ENCODE assay signal across 8 cellular contexts in the genomic region with DNA sequence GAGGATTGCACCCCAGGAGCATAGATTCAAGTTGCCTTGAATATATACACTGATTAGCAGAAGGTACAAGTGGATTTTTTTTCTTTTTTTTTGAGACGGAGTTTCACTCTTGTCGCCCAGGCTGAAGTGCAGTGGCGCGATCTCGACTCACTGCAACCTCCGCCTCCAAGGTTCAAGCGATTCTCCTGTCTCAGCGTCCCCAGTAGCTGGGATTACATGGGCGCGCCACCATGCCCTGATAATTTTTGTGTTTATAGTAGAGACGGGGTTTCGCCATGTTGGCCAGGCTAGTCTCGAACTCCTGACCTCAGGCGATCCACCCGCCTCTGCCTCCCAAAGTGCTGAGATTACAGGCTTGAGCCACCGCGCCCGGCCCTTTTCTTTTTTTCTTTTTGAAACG. TPM values are rescaled to one million over a fixed set of nuclear protein-coding genes. Genes with fewer than 3 reads are reported as not detected.
DNase-seq lines count a peak whose midpoint lies in the region; ATAC-seq and TF ChIP-seq lines count a peak whose summit lies in the region.
"Not testable (repeated sequence)": the region's sequence is repeated elsewhere in the genome, so short reads cannot be mapped to it uniquely, and the experiment has no call there.

No MANE protein-coding gene starts in this region.

- TF ChIP-seq CTCF in IMR-90 (conservative IDR thresholded peaks at IDR 0.05; ENCODE audit: low read depth, low read length); WERI-Rb-1 (IDR thresholded peaks at IDR 0.05; ENCODE audit: low read depth, low read length); astrocyte of the spinal cord (IDR thresholded peaks at IDR 0.05; ENCODE audit: low read depth, low read length); left lung (IDR thresholded peaks at IDR 0.05); osteoblast (IDR thresholded peaks at IDR 0.05; ENCODE audit: extremely low read depth, low read depth, low read length): not testable (repeated sequence)

- H2BK20ac ChIP-seq in IMR-90 (ENCODE audit: low read depth, low read length): not testable (repeated sequence)

- peak overlapping the region; percentile 79; the same call in 1 of the 2 replicates for H3K56ac ChIP-seq in IMR-90 (ENCODE audit: extremely low read depth, insufficient read depth, low read length)

- H3K27ac ChIP-seq in BLaER1 treated with 17β-estradiol and CSF1 and Interleukin-3, amounts not matched to agents 10 nM and 100 nM: peak overlapping the region; percentile 78 to 97 (median 91)
- H3K27ac ChIP-seq in IMR-90 (ENCODE audit: insufficient read depth, low read length) (peak overlapping the region; percentile 96; the same call in 1 of the 2 replicates), WERI-Rb-1 (peak overlapping the region; percentile 80), esophagus (ENCODE audit: low read depth in 2 of 2, low read length in 1 of 2) (peak overlapping the region; percentile 96), left lung (peak overlapping the region; percentile 92 to 94), osteoblast (ENCODE audit: low read depth, low read length) (peak overlapping the region; percentile 95), temporal lobe (ENCODE audit: low read depth, low read length) (peak overlapping the region; percentile 83)

- H3K9me1 ChIP-seq in IMR-90 (ENCODE audit: insufficient read depth, low read length): not testable (repeated sequence)

- POLR2A ChIA-PET in IMR-90 (lab: Charles Lee; ENCODE audit: unreplicated experiment): interaction anchor here (0.9 kb wide), 1 partner anchor 14 kb away, joined by 3 read pairs; no protein-coding TSS in a partner anchor

- H2BK120ac ChIP-seq in IMR-90 (ENCODE audit: low read depth, low read length): 0 out of 2 replicates have a peak overlapping the region, but pooled peaks have one; percentile 85

- peak overlapping the region; percentile 81 to 96 (median 89) for H3K4me3 ChIP-seq in BLaER1 treated with 17β-estradiol and CSF1 and Interleukin-3, amounts not matched to agents 10 nM and 100 nM
- H3K4me3 ChIP-seq in IMR-90 (ENCODE audit: insufficient read depth, low read depth, low read length): peak overlapping the region; percentile 59
- H3K4me3 ChIP-seq in WERI-Rb-1 (ENCODE audit: low read depth, low read length): peak overlapping the region; percentile 94
- peak overlapping the region; percentile 94 for H3K4me3 ChIP-seq in astrocyte of the spinal cord (ENCODE audit: low read depth, low read length)
- peak overlapping the region; percentile 91 to 99 for H3K4me3 ChIP-seq in esophagus (ENCODE audit: low read depth in 1 of 2, low read length in 2 of 2)
- H3K4me3 ChIP-seq in left lung: peak overlapping the region; percentile 71 to 80
- H3K4me3 ChIP-seq in osteoblast (ENCODE audit: insufficient read depth, low read length): peak overlapping the region; percentile 97

- H2AK5ac ChIP-seq in IMR-90 (ENCODE audit: low read depth, low read length): not testable (repeated sequence)

- peaks cover 14 to 22% (median 17%) of the 10 kb centered on the region in 11 experiments for H3K36me3 ChIP-seq in BLaER1 treated with 17β-estradiol and CSF1 and Interleukin-3, amounts not matched to agents 10 nM and 100 nM
- H3K36me3 ChIP-seq in IMR-90 (ENCODE audit: control insufficient read depth, insufficient read depth, low read length); WERI-Rb-1; esophagus (ENCODE audit: control insufficient read depth in 2 of 2, insufficient read depth in 2 of 2, low read length in 1 of 2); osteoblast (ENCODE audit: insufficient read depth, low read length): not testable (repeated sequence)
- peaks cover 0 to 15% of the 10 kb centered on the region in 2 donors for H3K36me3 ChIP-seq in left lung

- dilution Hi-C loops in IMR-90 (cut with HindIII; ENCODE audit: low sequenced_read_pairs, unreplicated experiment): not testable (repeated sequence)

- H4K5ac ChIP-seq in IMR-90 (ENCODE audit: low read depth, low read length): peak overlapping the region; percentile 87

- H2BK15ac ChIP-seq in IMR-90 (ENCODE audit: low read depth, low read length): not testable (repeated sequence)

- H3K18ac ChIP-seq in IMR-90 (ENCODE audit: low read depth, low read length): not testable (repeated sequence)

- not testable (repeated sequence) for H3K23ac ChIP-seq in IMR-90 (ENCODE audit: low read depth, low read length)

- not testable (repeated sequence) for TF ChIP-seq RAD21 in IMR-90 (IDR thresholded peaks at IDR 0.05; ENCODE audit: low read length)

- TF ChIP-seq POLR2A in IMR-90 (IDR thresholded peaks at IDR 0.05; ENCODE audit: low read depth, low read length): not testable (repeated sequence)

- H2AFZ ChIP-seq in IMR-90 (replicated peaks; ENCODE audit: low read length, poor library complexity) (peak overlapping the region; percentile 99), osteoblast (ENCODE audit: low read length) (peak overlapping the region; percentile 89)

- peak overlapping the region; percentile 60 to 88 (median 74) for H3K4me2 ChIP-seq in BLaER1 treated with 17β-estradiol and CSF1 and Interleukin-3, amounts not matched to agents 10 nM and 100 nM
- H3K4me2 ChIP-seq in IMR-90 (ENCODE audit: low read depth, low read length) (peak overlapping the region; percentile 72), osteoblast (ENCODE audit: insufficient read depth, low read length) (peak overlapping the region; percentile 81)

- in situ Hi-C loops in IMR-90 (cut with MboI; ENCODE audit: low sequenced_read_pairs): not testable (repeated sequence)
- in situ Hi-C loops in astrocyte of the spinal cord (cut with HindIII; ENCODE audit: low sequenced_read_pairs): loop anchor here (10.0 kb wide), 1 partner anchor 113 kb away; no protein-coding TSS in a partner anchor

- H3K79me1 ChIP-seq in IMR-90 (ENCODE audit: low read depth in 1 of 2, low read length in 2 of 2): peaks cover 0 to 20% of the 10 kb centered on the region in 2 experiments; a peak in 2 of 4 replicates

- H4K8ac ChIP-seq in IMR-90 (ENCODE audit: low read depth in 2 of 2, low read length in 2 of 2): peak overlapping the region; percentile 93 to 94

- BruUV-seq in IMR-90 (replicated peaks; lab: Mats Ljungman, UMichigan): not testable (repeated sequence)

- CTCF ChIA-PET in IMR-90 (lab: Yijun Ruan, JAX): not testable (repeated sequence)

- peak overlapping the region; percentile 78 to 98 (median 95) for H3K9ac ChIP-seq in BLaER1 treated with 17β-estradiol and CSF1 and Interleukin-3, amounts not matched to agents 10 nM and 100 nM
- H3K9ac ChIP-seq in IMR-90 (ENCODE audit: low read depth, low read length): peak overlapping the region; percentile 89

- peak overlapping the region; percentile 81 for H2BK5ac ChIP-seq in IMR-90 (ENCODE audit: low read depth, low read length, poor library complexity, severe bottlenecking)

- H3K14ac ChIP-seq in IMR-90 (replicated peaks; ENCODE audit: low read depth, low read length): peak overlapping the region; percentile 87

- H3K4me1 ChIP-seq in BLaER1 treated with 17β-estradiol and CSF1 and Interleukin-3, amounts not matched to agents 10 nM and 100 nM: peaks cover 11 to 45% (median 22%) of the 10 kb centered on the region in 10 experiments; a peak in 19 of 20 replicates
- H3K4me1 ChIP-seq in IMR-90 (ENCODE audit: control insufficient read depth, insufficient read depth, low read length); esophagus (ENCODE audit: control insufficient read depth in 2 of 2, insufficient read depth in 2 of 2, low read length in 1 of 2): not testable (repeated sequence)
- H3K4me1 ChIP-seq in left lung: peaks cover 9 to 34% of the 10 kb centered on the region in 2 donors
- H3K4me1 ChIP-seq in osteoblast (ENCODE audit: insufficient read depth, low read length): peaks cover 10% of the 10 kb centered on the region

- H4K20me1 ChIP-seq in BLaER1 treated with 17β-estradiol and CSF1 and Interleukin-3, amounts not matched to agents 10 nM and 100 nM: peaks cover 0 to 25% (median 6%) of the 10 kb centered on the region in 11 experiments; a peak in 10 of 22 replicates
- H4K20me1 ChIP-seq in IMR-90 (ENCODE audit: insufficient read depth, low read length); osteoblast (ENCODE audit: insufficient read depth, low read length): not testable (repeated sequence)

- H3K79me2 ChIP-seq in osteoblast (ENCODE audit: insufficient read depth, low read length): peaks cover 41% of the 10 kb centered on the region

- H3K27me3 ChIP-seq in BLaER1 treated with 17β-estradiol and CSF1 and Interleukin-3, amounts not matched to agents 10 nM and 100 nM; IMR-90 (ENCODE audit: control insufficient read depth, insufficient read depth, low read length); WERI-Rb-1 (ENCODE audit: insufficient read depth, low read depth, severe bottlenecking); esophagus (ENCODE audit: control insufficient read depth in 1 of 2, insufficient read depth in 2 of 2, low read length in 2 of 2); left lung; osteoblast (ENCODE audit: insufficient read depth, low read length): not testable (repeated sequence)

- H4K91ac ChIP-seq in IMR-90 (ENCODE audit: insufficient read depth, low read depth, low read length): not testable (repeated sequence)

- H3K9me3 ChIP-seq in BLaER1 treated with 17β-estradiol and CSF1 and Interleukin-3, amounts not matched to agents 10 nM and 100 nM (replicated peaks in 1 of 11); IMR-90 (ENCODE audit: control insufficient read depth, insufficient read depth, low read length); WERI-Rb-1 (ENCODE audit: severe bottlenecking); esophagus (ENCODE audit: control insufficient read depth in 2 of 2, insufficient read depth in 1 of 2, low read depth in 1 of 2, low read length in 1 of 2); left lung; osteoblast (ENCODE audit: low read depth, low read length): not testable (repeated sequence)

- not testable (repeated sequence) for H2AK9ac ChIP-seq in IMR-90 (replicated peaks; ENCODE audit: low read depth, low read length, poor library complexity)

- not testable (repeated sequence) for DNase-seq in IMR-90; WERI-Rb-1; astrocyte of the spinal cord (ENCODE audit: low read depth, low spot score); left lung; osteoblast (ENCODE audit: insufficient read length, low spot score, missing footprints)

- 92% methylated on average over 9 of the region's 19 CpGs; no CpG with 5 or more reads in 1 of the 2 experiments for WGBS in IMR-90 (ENCODE audit: extremely low coverage in 2 of 2, insufficient read length in 1 of 2), 2 experiments
- 80% methylated on average over 19 of the region's 19 CpGs for WGBS in esophagus, 2 donors

- peak overlapping the region; percentile 92 for H3K4ac ChIP-seq in IMR-90 (ENCODE audit: low read depth, low read length)

- not testable (repeated sequence) for ATAC-seq in IMR-90 (ENCODE audit: low read depth); left lung

- intact Hi-C loops in IMR-90 (cut with micrococcal nuclease): loop anchor here (5.0 to 10.0 kb wide), 2 partner anchors 51 to 537 kb away; a partner anchor contains a TSS
- intact Hi-C loops in left lung (cut with DNase I): not testable (repeated sequence)

RNA-seq across cellular contexts. Expression of a gene that starts 0.8 kb away (rescaled TPM):
- 18.6 and 30.1 TPM in 2 replicates for total RNA-seq in IMR-90 (2012; rRNA removed)
- polyA plus RNA-seq in IMR-90 (2012; rRNA removed): 13.2 and 14.6 TPM in 2 replicates
- 4.5 and 8.5 TPM in 2 replicates for polyA plus RNA-seq in IMR-90 (2012; cell fraction: cytosol; rRNA removed)
- 14.8 and 21.2 TPM in 2 replicates for polyA plus RNA-seq in IMR-90 (2012; cell fraction: nucleus; rRNA removed; ENCODE audit: low replicate concordance)
- 1 to 10 TPM; 4.3 to 4.6 TPM for polyA plus RNA-seq in esophagus
- 10 to 100 TPM; 18.7 to 22.2 TPM for total RNA-seq in left lung
- total RNA-seq in osteoblast: 14.4 and 16.6 TPM in 2 replicates
- total RNA-seq in temporal lobe: 13.3 TPM
